In genomic region chr19:1872807-1873523, GRCh38 we compare ENCODE assay signal across 1 cellular context.
TF ChIP-seq lines count a peak whose summit lies in the region.

No MANE protein-coding gene starts in this region.

TF ChIP-seq in HEK293, 187 proteins besides CTCF, POLR2A, EP300 and RAD21:
- TF ChIP-seq, protein P1, sequence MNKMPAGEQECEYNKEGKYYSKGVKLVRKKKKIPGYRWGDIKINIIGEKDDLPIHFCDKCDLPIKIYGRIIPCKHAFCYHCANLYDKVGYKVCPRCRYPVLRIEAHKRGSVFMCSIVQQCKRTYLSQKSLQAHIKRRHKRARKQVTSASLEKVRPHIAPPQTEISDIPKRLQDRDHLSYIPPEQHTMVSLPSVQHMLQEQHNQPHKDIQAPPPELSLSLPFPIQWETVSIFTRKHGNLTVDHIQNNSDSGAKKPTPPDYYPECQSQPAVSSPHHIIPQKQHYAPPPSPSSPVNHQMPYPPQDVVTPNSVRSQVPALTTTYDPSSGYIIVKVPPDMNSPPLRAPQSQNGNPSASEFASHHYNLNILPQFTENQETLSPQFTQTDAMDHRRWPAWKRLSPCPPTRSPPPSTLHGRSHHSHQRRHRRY (tag by site-specific recombination; IDR thresholded peaks at IDR 0.05), result no peak
- TF ChIP-seq ZNF692 (tag by site-specific recombination; IDR thresholded peaks at IDR 0.05) (peak; percentile 40; the same call in 1 of the 2 replicates), ZFP69B (tag by site-specific recombination; IDR thresholded peaks at IDR 0.05) (peak; percentile 60; the same call in 1 of the 2 replicates)
